ENCODE assay signal across 17 cellular contexts in genomic region chr17:74604748-74605147, GRCh38. TPM values are rescaled to one million over a fixed set of nuclear protein-coding genes. Genes with fewer than 3 reads are reported as not detected.
"Had no signal": no experiment of that assay in that cellular context is flagged by ENCODE, and none has a peak within 500 bp of the region (broad histone marks: within the 10 kb centered on the region; RNA-seq: fewer than 3 reads in every experiment).

No MANE protein-coding gene starts in this region.

- ATAC-seq: activated CD8-positive, alpha-beta T cell treated with anti-CD3 and anti-CD28 coated beads, Interleukin-2, amount 10 ng/mL, durations not matched to agents 7 days and 5 days; activated T-cell treated with anti-CD3 and anti-CD28 coated beads, Interleukin-2, amount 50 U/mL, for 4 hours; natural killer cell treated with Interleukin-12 subunit alpha and Interleukin-12 subunit beta and Interleukin-15 and Interleukin-18, amount 100 ng/mL, for 72 hours; T-cell had no signal

- H3K9ac ChIP-seq: parathyroid adenoma had no signal

- H3K4me3 Mint-ChIP-seq: activated CD4-positive, alpha-beta T cell treated with anti-CD3 and anti-CD28 coated beads, Interleukin-2, amount 10 ng/mL, durations not matched to agents 24 days and 14 days; activated CD8-positive, alpha-beta T cell treated with anti-CD3 and anti-CD28 coated beads, Interleukin-2, amount 10 ng/mL, durations not matched to agents 7 days and 5 days; activated naive CD4-positive, alpha-beta T cell treated with anti-CD3 and anti-CD28 coated beads for 36 hours; activated T-cell treated with anti-CD3 and anti-CD28 coated beads, Interleukin-2, amount 50 U/mL, for 4 hours; central memory CD8-positive, alpha-beta T cell; natural killer cell treated with Interleukin-12 subunit alpha and Interleukin-12 subunit beta and Interleukin-15 and Interleukin-18, amount 100 ng/mL, for 72 hours; stimulated activated naive B cell treated with anti-CD40 and anti-IgM and Interleukin-4, amounts not matched to agents 10 μg/mL and 1 μg/mL and 100 μg/mL, for 72 hours; T-cell had no signal

- H3K4me1 Mint-ChIP-seq: central memory CD8-positive, alpha-beta T cell had no signal

- H3K4me1 ChIP-seq: parathyroid adenoma had no signal

- H3K27ac Mint-ChIP-seq: activated CD4-positive, alpha-beta T cell treated with anti-CD3 and anti-CD28 coated beads, Interleukin-2, amount 10 ng/mL, durations not matched to agents 24 days and 14 days; activated CD8-positive, alpha-beta T cell treated with anti-CD3 and anti-CD28 coated beads, Interleukin-2, amount 10 ng/mL, durations not matched to agents 7 days and 5 days; activated naive CD4-positive, alpha-beta T cell treated with anti-CD3 and anti-CD28 coated beads for 36 hours; T-cell had no signal

- H3K27ac ChIP-seq: brain microvascular endothelial cell, parathyroid adenoma, tibial artery had no signal

- H3K36me3 ChIP-seq: brain microvascular endothelial cell, tibial artery had no signal

- H3K4me3 ChIP-seq: lung, tibial artery had no signal

- H3K27me3 ChIP-seq: brain microvascular endothelial cell had no signal

- H3K36me3 Mint-ChIP-seq: natural killer cell treated with Interleukin-12 subunit alpha and Interleukin-12 subunit beta and Interleukin-15 and Interleukin-18, amount 100 ng/mL, for 72 hours; T-cell had no signal

- DNase-seq: activated CD4-positive, alpha-beta T cell treated with anti-CD3 and anti-CD28 coated beads, Interleukin-2, amount 10 ng/mL, durations not matched to agents 24 days and 14 days; activated CD4-positive, CD25-positive, alpha-beta regulatory T cell; activated CD8-positive, alpha-beta T cell treated with anti-CD3 and anti-CD28 coated beads, Interleukin-2, amount 10 ng/mL, durations not matched to agents 7 days and 5 days; activated naive CD4-positive, alpha-beta T cell treated with anti-CD3 and anti-CD28 coated beads for 36 hours; activated T-cell treated with anti-CD3 and anti-CD28 coated beads, Interleukin-2, amount 50 U/mL, for 4 hours; cortex of kidney; erythroblast; T-cell had no signal

- H3K9me3 ChIP-seq: tibial artery had no signal

- H3K9me3 Mint-ChIP-seq: activated CD4-positive, alpha-beta T cell treated with anti-CD3 and anti-CD28 coated beads, Interleukin-2, amount 10 ng/mL, durations not matched to agents 24 days and 14 days; activated naive CD4-positive, alpha-beta T cell treated with anti-CD3 and anti-CD28 coated beads for 36 hours; central memory CD8-positive, alpha-beta T cell; natural killer cell treated with Interleukin-12 subunit alpha and Interleukin-12 subunit beta and Interleukin-15 and Interleukin-18, amount 100 ng/mL, for 72 hours; T-cell had no signal

RNA-seq across cellular contexts. Expression of gene CD300LD, which starts 12.7 kb away (rescaled TPM):
- total RNA-seq: activated CD4-positive, alpha-beta T cell treated with anti-CD3 and anti-CD28 coated beads, Interleukin-2, amount 10 ng/mL, durations not matched to agents 24 days and 14 days; activated CD8-positive, alpha-beta T cell treated with anti-CD3 and anti-CD28 coated beads, Interleukin-2, amount 10 ng/mL, durations not matched to agents 7 days and 5 days; activated naive CD4-positive, alpha-beta T cell treated with anti-CD3 and anti-CD28 coated beads for 36 hours; activated T-cell treated with anti-CD3 and anti-CD28 coated beads, Interleukin-2, amount 50 U/mL, for 4 hours; natural killer cell treated with Interleukin-12 subunit alpha and Interleukin-12 subunit beta and Interleukin-15 and Interleukin-18, amount 100 ng/mL, for 72 hours; renal cortical epithelial cell; subcutaneous adipose tissue had no signal

RNA-seq across cellular contexts. Expression of gene CD300E, which starts 18.8 kb away (rescaled TPM):
- total RNA-seq: activated CD4-positive, alpha-beta T cell treated with anti-CD3 and anti-CD28 coated beads, Interleukin-2, amount 10 ng/mL, durations not matched to agents 24 days and 14 days; activated CD8-positive, alpha-beta T cell treated with anti-CD3 and anti-CD28 coated beads, Interleukin-2, amount 10 ng/mL, durations not matched to agents 7 days and 5 days; activated naive CD4-positive, alpha-beta T cell treated with anti-CD3 and anti-CD28 coated beads for 36 hours; activated T-cell treated with anti-CD3 and anti-CD28 coated beads, Interleukin-2, amount 50 U/mL, for 4 hours; natural killer cell treated with Interleukin-12 subunit alpha and Interleukin-12 subunit beta and Interleukin-15 and Interleukin-18, amount 100 ng/mL, for 72 hours; renal cortical epithelial cell had no signal

RNA-seq across cellular contexts. Expression of gene CD300H, which starts 37.4 kb away (rescaled TPM):
- total RNA-seq: activated CD4-positive, alpha-beta T cell treated with anti-CD3 and anti-CD28 coated beads, Interleukin-2, amount 10 ng/mL, durations not matched to agents 24 days and 14 days; activated CD8-positive, alpha-beta T cell treated with anti-CD3 and anti-CD28 coated beads, Interleukin-2, amount 10 ng/mL, durations not matched to agents 7 days and 5 days; activated naive CD4-positive, alpha-beta T cell treated with anti-CD3 and anti-CD28 coated beads for 36 hours; activated T-cell treated with anti-CD3 and anti-CD28 coated beads, Interleukin-2, amount 50 U/mL, for 4 hours; natural killer cell treated with Interleukin-12 subunit alpha and Interleukin-12 subunit beta and Interleukin-15 and Interleukin-18, amount 100 ng/mL, for 72 hours; renal cortical epithelial cell; subcutaneous adipose tissue; T-cell had no signal

RNA-seq across cellular contexts. Expression of gene CD300C, which starts 58.8 kb away (rescaled TPM):
- total RNA-seq: activated naive CD4-positive, alpha-beta T cell treated with anti-CD3 and anti-CD28 coated beads for 36 hours; activated T-cell treated with anti-CD3 and anti-CD28 coated beads, Interleukin-2, amount 50 U/mL, for 4 hours had no signal
